12 cellular contexts compared by ENCODE assay signal in the genomic region with DNA sequence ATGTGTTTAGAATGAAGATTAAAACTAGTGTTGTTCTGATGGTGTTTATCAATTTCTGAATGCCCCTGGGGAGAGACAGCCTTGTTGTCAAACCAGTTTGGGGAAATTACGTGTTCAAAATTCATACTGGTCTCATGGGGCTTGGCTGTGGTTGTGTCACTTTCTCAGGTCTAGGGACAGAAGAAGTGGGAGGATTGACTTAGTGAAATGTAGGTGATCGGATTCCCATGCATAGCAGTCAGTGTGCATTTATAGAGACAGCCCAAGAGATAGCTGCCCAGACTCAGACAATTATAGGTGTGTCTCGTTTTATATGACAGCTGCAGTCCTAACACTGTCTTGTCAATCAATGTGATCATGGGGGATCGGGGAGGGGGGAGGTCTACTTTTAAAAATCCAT.
A peak's percentile ranks its signal among the peaks of the same experiment; 100 is the strongest.
DNase-seq lines count a peak whose midpoint lies in the region; ATAC-seq and TF ChIP-seq lines count a peak whose summit lies in the region.
"Had no signal": no experiment of that assay in that cellular context is flagged by ENCODE, and none has a peak within 500 bp of the region (broad histone marks: within the 10 kb centered on the region; RNA-seq: fewer than 3 reads in every experiment).

No MANE protein-coding gene starts in this region.

- peak; percentile 44 for ATAC-seq in GM18519 (IDR thresholded peaks at IDR 0.05; ENCODE audit: low FRiP score, unreplicated experiment)
- peak; percentile 46 for ATAC-seq in HG02840 (IDR thresholded peaks at IDR 0.05; ENCODE audit: low FRiP score, unreplicated experiment)
- ATAC-seq in RWPE2 (ENCODE audit: low read depth), result no peak
- no peak for ATAC-seq in lower lobe of right lung
- ATAC-seq: activated T-cell treated with anti-CD3 and anti-CD28 coated beads, Interleukin-2, amount 50 U/mL, for 72 hours had no signal

- H3K4me3 ChIP-seq in RWPE2 (ENCODE audit: severe bottlenecking), result no peak overlapping the region
- peak overlapping the region; percentile 10 for H3K4me3 ChIP-seq in smooth muscle cell
- H3K4me3 ChIP-seq in lower lobe of right lung, result no peak overlapping the region
- H3K4me3 ChIP-seq: right atrium auricular region had no signal

- CTCF ChIA-PET in activated CD4-positive, alpha-beta memory T cell treated with anti-CD3 and anti-CD28 coated beads, Interleukin-2, amount 10 ng/mL, durations not matched to agents 7 days and 5 days (lab: Charles Lee), result interaction anchor here (1.2 kb wide), 1 partner anchor 72 kb away, joined by 6 read pairs; no protein-coding TSS in a partner anchor

- intact Hi-C loops in lower lobe of right lung (cut with DNase I), result no loop called here

- POLR2A ChIA-PET in activated CD4-positive, alpha-beta memory T cell treated with anti-CD3 and anti-CD28 coated beads, Interleukin-2, amount 10 ng/mL, durations not matched to agents 7 days and 5 days (lab: Charles Lee), result no interaction called here

- H4K20me1 ChIP-seq in smooth muscle cell (ENCODE audit: low read depth), result no peaks in the 10 kb centered on the region

- H3K36me3 Mint-ChIP-seq in activated CD4-positive, alpha-beta memory T cell treated with anti-CD3 and anti-CD28 coated beads, Interleukin-2, amount 10 ng/mL, durations not matched to agents 7 days and 5 days (ENCODE audit: low read depth), result peaks cover 3% of the 10 kb centered on the region

- no peak overlapping the region for H3K4me3 Mint-ChIP-seq in activated CD4-positive, alpha-beta memory T cell treated with anti-CD3 and anti-CD28 coated beads, Interleukin-2, amount 10 ng/mL, durations not matched to agents 7 days and 5 days
- H3K4me3 Mint-ChIP-seq: activated T-cell treated with anti-CD3 and anti-CD28 coated beads, Interleukin-2, amount 50 U/mL, for 72 hours; CD14-positive monocyte had no signal

- H3K27me3 ChIP-seq in RWPE2 (ENCODE audit: insufficient read depth, poor library complexity, severe bottlenecking), result no peaks in the 10 kb centered on the region
- H3K27me3 ChIP-seq in smooth muscle cell (ENCODE audit: low read depth), result no peaks in the 10 kb centered on the region
- no peaks in the 10 kb centered on the region for H3K27me3 ChIP-seq in lower lobe of right lung (ENCODE audit: low read depth)
- H3K27me3 ChIP-seq: right atrium auricular region had no signal

- H3K4me1 Mint-ChIP-seq in activated CD4-positive, alpha-beta memory T cell treated with anti-CD3 and anti-CD28 coated beads, Interleukin-2, amount 10 ng/mL, durations not matched to agents 7 days and 5 days, result peaks cover 4% of the 10 kb centered on the region
- H3K4me1 Mint-ChIP-seq: CD14-positive monocyte had no signal

- H3K9ac ChIP-seq in smooth muscle cell (ENCODE audit: low read depth), result peak overlapping the region; percentile 48
- H3K9ac ChIP-seq: KMS-11 had no signal

- H3K79me2 ChIP-seq in smooth muscle cell (ENCODE audit: low read depth), result peaks cover 4% of the 10 kb centered on the region

- peaks cover 7% of the 10 kb centered on the region for H3K4me1 ChIP-seq in RWPE2 (ENCODE audit: insufficient read depth, poor library complexity, severe bottlenecking)
- no peaks in the 10 kb centered on the region for H3K4me1 ChIP-seq in smooth muscle cell (ENCODE audit: low read depth)
- H3K4me1 ChIP-seq in lower lobe of right lung, result no peaks in the 10 kb centered on the region
- H3K4me1 ChIP-seq: right atrium auricular region had no signal

- no peaks in the 10 kb centered on the region for H3F3A ChIP-seq in smooth muscle cell (ENCODE audit: low read depth)

- H2AFZ ChIP-seq in smooth muscle cell (ENCODE audit: low read depth), result no peak overlapping the region

- DNase-seq in RWPE2 (ENCODE audit: low spot score), result no peak
- DNase-seq in smooth muscle cell (lab: John Stamatoyannopoulos, UW; ENCODE audit: unreplicated experiment), result no peak
- DNase-seq in lower lobe of right lung, result no peak
- DNase-seq in activated CD4-positive, alpha-beta memory T cell treated with anti-CD3 and anti-CD28 coated beads, Interleukin-2, amount 10 ng/mL, durations not matched to agents 7 days and 5 days, result no peak
- no peak for DNase-seq in nucleus accumbens (lab: John Stamatoyannopoulos, UW)
- DNase-seq: activated T-cell treated with anti-CD3 and anti-CD28 coated beads, Interleukin-2, amount 50 U/mL, for 72 hours; NCI-H1930 had no signal

- no peak overlapping the region for H3K27ac Mint-ChIP-seq in activated CD4-positive, alpha-beta memory T cell treated with anti-CD3 and anti-CD28 coated beads, Interleukin-2, amount 10 ng/mL, durations not matched to agents 7 days and 5 days
- H3K27ac Mint-ChIP-seq: activated T-cell treated with anti-CD3 and anti-CD28 coated beads, Interleukin-2, amount 50 U/mL, for 72 hours; CD14-positive monocyte had no signal

- H3K27me3 Mint-ChIP-seq in activated CD4-positive, alpha-beta memory T cell treated with anti-CD3 and anti-CD28 coated beads, Interleukin-2, amount 10 ng/mL, durations not matched to agents 7 days and 5 days, result no peaks in the 10 kb centered on the region

- H3K36me3 ChIP-seq in RWPE2 (ENCODE audit: low read depth), result no peaks in the 10 kb centered on the region
- no peaks in the 10 kb centered on the region for H3K36me3 ChIP-seq in smooth muscle cell (ENCODE audit: low read depth)
- H3K36me3 ChIP-seq in lower lobe of right lung, result peaks cover 10% of the 10 kb centered on the region

- H3K9me3 ChIP-seq in RWPE2 (ENCODE audit: severe bottlenecking) (no peaks in the 10 kb centered on the region), smooth muscle cell (replicated peaks; ENCODE audit: low read depth) (no peaks in the 10 kb centered on the region), lower lobe of right lung (no peaks in the 10 kb centered on the region)
- H3K9me3 ChIP-seq: right atrium auricular region had no signal

- no peak for TF ChIP-seq CTCF in RWPE2 (IDR thresholded peaks at IDR 0.05; ENCODE audit: poor library complexity, severe bottlenecking)
- no peak for TF ChIP-seq CTCF in smooth muscle cell (IDR thresholded peaks at IDR 0.05; ENCODE audit: borderline replicate concordance, insufficient read depth, poor library complexity, severe bottlenecking)
- TF ChIP-seq CTCF in lower lobe of right lung (IDR thresholded peaks at IDR 0.05), result no peak

- H3K27ac ChIP-seq in RWPE2 (ENCODE audit: poor library complexity, severe bottlenecking) (peak overlapping the region; percentile 24), smooth muscle cell (ENCODE audit: low read depth) (peak overlapping the region; percentile 85), lower lobe of right lung (no peak overlapping the region)
- H3K27ac ChIP-seq: KMS-11, right atrium auricular region had no signal

- 58% methylated on average over 4 of the region's 4 CpGs for WGBS in smooth muscle cell (ENCODE audit: low lambda C conversion rate)

- no peaks in the 10 kb centered on the region for H3K9me3 Mint-ChIP-seq in activated CD4-positive, alpha-beta memory T cell treated with anti-CD3 and anti-CD28 coated beads, Interleukin-2, amount 10 ng/mL, durations not matched to agents 7 days and 5 days
- H3K9me3 Mint-ChIP-seq: activated T-cell treated with anti-CD3 and anti-CD28 coated beads, Interleukin-2, amount 50 U/mL, for 72 hours had no signal

- H3K4me2 ChIP-seq in smooth muscle cell, result peak overlapping the region; percentile 17
- H3K4me2 ChIP-seq: KMS-11 had no signal

Comparison
In these comparisons a context has a peak if more than half of its experiments do, and no peak if none do; other contexts are left out.
1. ATAC-seq: peak in GM18519 (single experiment) and HG02840 (single experiment); none in RWPE2 (single experiment) and lower lobe of right lung (0 of 2).